In genomic region chr15:101378879-101379278, GRCh38 we compare ENCODE assay signal across 16 cellular contexts.
A peak's percentile ranks its signal among the peaks of the same experiment; 100 is the strongest.
DNase-seq lines count a peak whose midpoint lies in the region; ATAC-seq, FAIRE-seq and TF ChIP-seq lines count a peak whose summit lies in the region.
"Had no signal": no experiment of that assay in that cellular context is flagged by ENCODE, and none has a peak within 500 bp of the region (broad histone marks: within the 10 kb centered on the region; RNA-seq: fewer than 3 reads in every experiment).

No MANE protein-coding gene starts in this region.

- TF ChIP-seq RAD21 in H1 (IDR thresholded peaks at IDR 0.05 in 1 of 2, conservative IDR thresholded peaks at IDR 0.05 in 1 of 2; ENCODE audit: low read depth in 2 of 2, low read length in 2 of 2) = no peak

- H3K56ac ChIP-seq in H1 (replicated peaks; ENCODE audit: insufficient read length, low read depth, low read length) = no peak overlapping the region

- H3K4me1 Mint-ChIP-seq in activated CD8-positive, alpha-beta T cell treated with anti-CD3 and anti-CD28 coated beads, Interleukin-2, amount 10 ng/mL, durations not matched to agents 7 days and 5 days (ENCODE audit: low read depth) = peaks cover 21% of the 10 kb centered on the region
- H3K4me1 Mint-ChIP-seq: CD4-positive, CD25-positive, alpha-beta regulatory T cell had no signal

- DNase-seq in DND-41 (no peak), H1 (ENCODE audit: low read depth in 1 of 2, low spot score in 2 of 2) (no peak), posterior vena cava (ENCODE audit: low spot score) (peak; percentile 55), kidney glomerular epithelial cell (lab: John Stamatoyannopoulos, UW) (no peak), HK-2 (ENCODE audit: unreplicated experiment) (no peak)
- DNase-seq in activated CD8-positive, alpha-beta T cell treated with anti-CD3 and anti-CD28 coated beads, Interleukin-2, amount 10 ng/mL, durations not matched to agents 7 days and 5 days = no peak
- DNase-seq: Calu3; CD4-positive, CD25-positive, alpha-beta regulatory T cell; DMS 273 treated with DMSO at 0.1 percent for 48 hours; EL; GOT3 had no signal

- no peak overlapping the region for H3K4ac ChIP-seq in H1 (replicated peaks; ENCODE audit: insufficient read length, low read depth, low read length)

- H3K4me3 ChIP-seq in DND-41 (ENCODE audit: low read depth in 1 of 2, low read length in 2 of 2) (no peak overlapping the region), H1 (ENCODE audit: extremely low read depth in 1 of 4, insufficient read depth in 2 of 4, low read depth in 3 of 4, low read length in 4 of 4) (no peak overlapping the region)
- H3K4me3 ChIP-seq: A549, HAP-1 had no signal

- no peak overlapping the region for H4K5ac ChIP-seq in H1 (ENCODE audit: insufficient read length, low read depth, low read length)

- intact Hi-C loops in posterior vena cava (cut with DNase I) = no loop called here

- no peak overlapping the region for H4K8ac ChIP-seq in H1 (ENCODE audit: extremely low read depth, insufficient read depth, low read length)

- H3K4me3 Mint-ChIP-seq in activated CD8-positive, alpha-beta T cell treated with anti-CD3 and anti-CD28 coated beads, Interleukin-2, amount 10 ng/mL, durations not matched to agents 7 days and 5 days = no peak overlapping the region
- H3K4me3 Mint-ChIP-seq: CD4-positive, CD25-positive, alpha-beta regulatory T cell had no signal

- H3K23me2 ChIP-seq in H1 (ENCODE audit: low read depth, low read length) = no peaks in the 10 kb centered on the region

- POLR2A ChIA-PET in H1 (lab: Charles Lee; ENCODE audit: partially characterized antibody) = no interaction called here
- POLR2A ChIA-PET in activated CD8-positive, alpha-beta T cell treated with anti-CD3 and anti-CD28 coated beads, Interleukin-2, amount 10 ng/mL, durations not matched to agents 7 days and 5 days (lab: Charles Lee) = no interaction called here

- H3K27ac Mint-ChIP-seq in activated CD8-positive, alpha-beta T cell treated with anti-CD3 and anti-CD28 coated beads, Interleukin-2, amount 10 ng/mL, durations not matched to agents 7 days and 5 days = no peak overlapping the region
- H3K27ac Mint-ChIP-seq: CD4-positive, CD25-positive, alpha-beta regulatory T cell had no signal

- H2BK5ac ChIP-seq in H1 (ENCODE audit: low read depth, low read length) = no peak overlapping the region

- 0 out of 2 replicates have a peak overlapping the region, but pooled peaks have one; percentile 43 for H2BK12ac ChIP-seq in H1 (ENCODE audit: low read depth, low read length)

- no peak for TF ChIP-seq EP300 in H1 (IDR thresholded peaks at IDR 0.05; ENCODE audit: borderline replicate concordance in 1 of 2, low read depth in 2 of 2, low read length in 2 of 2)

- H3K79me2 ChIP-seq in DND-41 (ENCODE audit: insufficient read depth, low read length) (no peaks in the 10 kb centered on the region), H1 (ENCODE audit: control insufficient read depth in 1 of 2, insufficient read depth in 2 of 2, low read length in 2 of 2) (no peaks in the 10 kb centered on the region)

- no peak overlapping the region for H3K4me2 ChIP-seq in DND-41 (ENCODE audit: insufficient read depth, low read length)
- H3K4me2 ChIP-seq in H1 (ENCODE audit: insufficient read depth in 1 of 2, low read depth in 2 of 2, low read length in 2 of 2) = no peak overlapping the region
- H3K4me2 ChIP-seq: A549 had no signal

- no peaks in the 10 kb centered on the region for H3K79me1 ChIP-seq in H1 (ENCODE audit: low read depth, low read length)

- no peak overlapping the region for H3K23ac ChIP-seq in H1 (ENCODE audit: insufficient read length)

- no peak overlapping the region for H3K18ac ChIP-seq in H1 (ENCODE audit: extremely low read depth, low read length)

- H4K20me1 ChIP-seq in DND-41 (ENCODE audit: insufficient read depth, low read length) (no peaks in the 10 kb centered on the region), H1 (replicated peaks in 1 of 2; ENCODE audit: control insufficient read depth in 1 of 2, insufficient read depth in 2 of 2, low read length in 2 of 2) (no peaks in the 10 kb centered on the region)

- H3K9ac ChIP-seq in DND-41 (ENCODE audit: low read depth, low read length) = no peak overlapping the region
- no peak overlapping the region for H3K9ac ChIP-seq in H1 (replicated peaks in 1 of 4; ENCODE audit: extremely low read depth in 1 of 4, low read depth in 3 of 4, low read length in 3 of 4)

- no peaks in the 10 kb centered on the region for H3K36me3 Mint-ChIP-seq in activated CD8-positive, alpha-beta T cell treated with anti-CD3 and anti-CD28 coated beads, Interleukin-2, amount 10 ng/mL, durations not matched to agents 7 days and 5 days (ENCODE audit: low read depth)
- H3K36me3 Mint-ChIP-seq: CD4-positive, CD25-positive, alpha-beta regulatory T cell had no signal

- no peaks in the 10 kb centered on the region for H3K9me3 ChIP-seq in DND-41 (ENCODE audit: insufficient read depth, low read length, severe bottlenecking)
- H3K9me3 ChIP-seq in H1 (ENCODE audit: insufficient read depth in 2 of 2, low read depth in 1 of 2, low read length in 1 of 2) = no peaks in the 10 kb centered on the region
- H3K9me3 ChIP-seq: A549, HAP-1 had no signal

- H3K9me3 Mint-ChIP-seq in activated CD8-positive, alpha-beta T cell treated with anti-CD3 and anti-CD28 coated beads, Interleukin-2, amount 10 ng/mL, durations not matched to agents 7 days and 5 days (ENCODE audit: insufficient read depth) = no peaks in the 10 kb centered on the region
- H3K9me3 Mint-ChIP-seq: CD4-positive, CD25-positive, alpha-beta regulatory T cell had no signal

- ATAC-seq in DND-41 (ENCODE audit: insufficient read depth, low read depth) = no peak
- no peak for ATAC-seq in activated CD8-positive, alpha-beta T cell treated with anti-CD3 and anti-CD28 coated beads, Interleukin-2, amount 10 ng/mL, durations not matched to agents 7 days and 5 days
- ATAC-seq: A549 had no signal

- no peak overlapping the region for H4K91ac ChIP-seq in H1 (replicated peaks; ENCODE audit: insufficient read length, low read length)

- no peak for TF ChIP-seq POLR2A in H1 (IDR thresholded peaks at IDR 0.05; ENCODE audit: control extremely low read depth in 1 of 2, low read depth in 2 of 2, low read length in 2 of 2)

- H2BK15ac ChIP-seq in H1 (ENCODE audit: low read length) = no peak overlapping the region

- no peak for FAIRE-seq in H1 (lab: Jason Lieb, UNC)
- FAIRE-seq: A549, G401.6, GM12892, HTR-8/SVneo had no signal

- H3K27ac ChIP-seq in DND-41 (ENCODE audit: low read length) (peak overlapping the region; percentile 44), H1 (ENCODE audit: low read depth, low read length) (no peak overlapping the region)
- H3K27ac ChIP-seq: A549 had no signal

- CTCF ChIA-PET in H1 (lab: Charles Lee; ENCODE audit: partially characterized antibody) = interaction anchor here (1.0 to 1.6 kb wide), 3 partner anchors 13 to 262 kb away, joined by 3 to 6 read pairs (median 4); no protein-coding TSS in a partner anchor
- CTCF ChIA-PET in activated CD8-positive, alpha-beta T cell treated with anti-CD3 and anti-CD28 coated beads, Interleukin-2, amount 10 ng/mL, durations not matched to agents 7 days and 5 days (lab: Charles Lee) = no interaction called here

- H3K36me3 ChIP-seq in DND-41 (ENCODE audit: insufficient read depth, low read length) = no peaks in the 10 kb centered on the region
- no peaks in the 10 kb centered on the region for H3K36me3 ChIP-seq in H1 (ENCODE audit: control insufficient read depth in 2 of 4, insufficient read depth in 4 of 4, low read length in 3 of 4)
- H3K36me3 ChIP-seq: HAP-1 had no signal

- no peak for TF ChIP-seq CTCF in DND-41 (IDR thresholded peaks at IDR 0.05; ENCODE audit: borderline replicate concordance, extremely low read depth, low read length, poor library complexity, severe bottlenecking)
- TF ChIP-seq CTCF in H1 (IDR thresholded peaks at IDR 0.05; ENCODE audit: control extremely low read depth in 1 of 3, insufficient read depth in 1 of 3, low read depth in 1 of 3, low read length in 3 of 3) = no peak

- no peaks in the 10 kb centered on the region for H3K27me3 ChIP-seq in DND-41 (ENCODE audit: insufficient read depth, low read length, poor library complexity)
- no peaks in the 10 kb centered on the region for H3K27me3 ChIP-seq in H1 (replicated peaks in 1 of 4; ENCODE audit: control insufficient read depth in 3 of 4, extremely low read depth in 1 of 4, insufficient read depth in 3 of 4, low read length in 3 of 4)

- no peak overlapping the region for H3K14ac ChIP-seq in H1 (ENCODE audit: insufficient read length)

- WGBS in H1 (ENCODE audit: extremely low coverage in 1 of 2, insufficient coverage in 1 of 2, insufficient read length in 1 of 2, insufficient replicate concordance in 2 of 2, low coverage in 1 of 2, low lambda C conversion rate in 2 of 2, missing lambda C conversion rate in 1 of 2), 2 experiments = 86% methylated on average over 13 of the region's 13 CpGs; no CpG with 5 or more reads in 1 of the 2 experiments

- H2BK120ac ChIP-seq in H1 (replicated peaks; ENCODE audit: low read depth, low read length) = no peak overlapping the region

- no peak overlapping the region for H2BK20ac ChIP-seq in H1 (ENCODE audit: low read length)

- H2AFZ ChIP-seq in DND-41 (ENCODE audit: low read depth, low read length) (no peak overlapping the region), H1 (ENCODE audit: low read length) (no peak overlapping the region)

- H3K27me3 Mint-ChIP-seq in activated CD8-positive, alpha-beta T cell treated with anti-CD3 and anti-CD28 coated beads, Interleukin-2, amount 10 ng/mL, durations not matched to agents 7 days and 5 days (ENCODE audit: low read depth) = peaks cover 4% of the 10 kb centered on the region

- H2AK5ac ChIP-seq in H1 (ENCODE audit: low read depth, low read length) = no peak overlapping the region

- H3K4me1 ChIP-seq in DND-41 (ENCODE audit: insufficient read depth, low read length) (peaks cover 27% of the 10 kb centered on the region), H1 (replicated peaks in 1 of 4; ENCODE audit: control insufficient read depth in 3 of 4, insufficient read depth in 4 of 4, low read length in 3 of 4) (peaks cover 0 to 2% (median 0%) of the 10 kb centered on the region in 4 experiments; a peak in 1 of 7 replicates)
- H3K4me1 ChIP-seq: A549, HAP-1 had no signal

TF ChIP-seq in H1, 55 proteins besides CTCF, POLR2A, EP300 and RAD21 (continues in another document):
- TF ChIP-seq SIX5 (IDR thresholded peaks at IDR 0.05; ENCODE audit: low read depth, low read length) (no peak), POLR2AphosphoS5 (IDR thresholded peaks at IDR 0.05; ENCODE audit: low read depth, low read length) (no peak), CBX8 (IDR thresholded peaks at IDR 0.05; ENCODE audit: borderline replicate concordance, low read depth, low read length) (no peak), CHD2 (IDR thresholded peaks at IDR 0.05; ENCODE audit: low read length) (no peak), CTBP2 (IDR thresholded peaks at IDR 0.05; ENCODE audit: borderline replicate concordance, insufficient read depth, insufficient read length, low read length) (no peak), SIRT6 (IDR thresholded peaks at IDR 0.05; ENCODE audit: low read length) (no peak), JUN (IDR thresholded peaks at IDR 0.05; ENCODE audit: low read depth, low read length) (no peak), SP2 (IDR thresholded peaks at IDR 0.05; ENCODE audit: low read length) (no peak), NANOG (IDR thresholded peaks at IDR 0.05; ENCODE audit: insufficient read depth, low read depth, low read length, poor library complexity, severe bottlenecking) (no peak), BCL11A (IDR thresholded peaks at IDR 0.05; ENCODE audit: low read depth in 2 of 2, low read length in 2 of 2) (no peak)
